ENCODE assay signal across 22 cellular contexts in genomic region chr4:66767442-66767841, GRCh38.
"Had no signal": no experiment of that assay in that cellular context is flagged by ENCODE, and none has a peak within 500 bp of the region (broad histone marks: within the 10 kb centered on the region; RNA-seq: fewer than 3 reads in every experiment).

No MANE protein-coding gene starts in this region.

- H3K27ac ChIP-seq: HL-60, KMS-11 had no signal

- H3K4me3 ChIP-seq: K562 had no signal

- ATAC-seq: K562 had no signal

- H3K9ac ChIP-seq: KMS-11, SK-N-SH had no signal

- H3K4me2 ChIP-seq: KMS-11, SK-N-SH had no signal

- DNase-seq: IMR-90, Kasumi-1, MM.1S, NCI-H1092 treated with DMSO at 0.1 percent for 48 hours, NCI-H1436, NCI-H187, NCI-H2029, NCI-H2081 treated with DMSO at 0.1 percent for 48 hours, NCI-H2171, NCI-H226, NCI-H446, NCI-H510A treated with DMSO at 0.1 percent for 48 hours, NCI-H526 treated with DMSO at 0.1 percent for 48 hours, NCI-H774, Right ventricle myocardium superior, RPMI8226, SK-N-SH, SW 1271, T-helper 1 cell had no signal

- H3K9me3 ChIP-seq: SK-N-SH had no signal
